ENCODE assay signal across 12 cellular contexts in genomic region chr7:69517985-69518731, GRCh38.
DNase-seq lines count a peak whose midpoint lies in the region; ATAC-seq and TF ChIP-seq lines count a peak whose summit lies in the region.
"Had no signal": no experiment of that assay in that cellular context is flagged by ENCODE, and none has a peak within 500 bp of the region (broad histone marks: within the 10 kb centered on the region; RNA-seq: fewer than 3 reads in every experiment).

No MANE protein-coding gene starts in this region.

- TF ChIP-seq CTCF in dorsolateral prefrontal cortex (IDR thresholded peaks at IDR 0.05 in 54 of 56, conservative IDR thresholded peaks at IDR 0.05 in 2 of 56; ENCODE audit: low read depth in 1 of 56, partially characterized antibody in 56 of 56) (no peak), left ventricle myocardium inferior (IDR thresholded peaks at IDR 0.05; ENCODE audit: borderline replicate concordance) (no peak)

- ATAC-seq in left lobe of liver = peak; percentile 96
- no peak for ATAC-seq in HG02623 (IDR thresholded peaks at IDR 0.05; ENCODE audit: unreplicated experiment)
- no peak for ATAC-seq in HG02763 (IDR thresholded peaks at IDR 0.05; ENCODE audit: unreplicated experiment)
- ATAC-seq: activated CD8-positive, alpha-beta T cell treated with anti-CD3 and anti-CD28 coated beads for 36 hours had no signal

- H3K4me3 ChIP-seq in HUES48 (ENCODE audit: low read depth, low read length) (peak overlapping the region; percentile 15), dorsolateral prefrontal cortex (peak overlapping the region in 20 of 59 donors; percentile 3 to 49 (median 13)), left ventricle myocardium inferior (no peak overlapping the region)
- H3K4me3 ChIP-seq: colonic mucosa had no signal

- H3K27me3 ChIP-seq in HUES48 (ENCODE audit: control insufficient read depth, insufficient read depth, low read length) = no peaks in the 10 kb centered on the region
- no peaks in the 10 kb centered on the region for H3K27me3 ChIP-seq in dorsolateral prefrontal cortex
- H3K27me3 ChIP-seq in left ventricle myocardium inferior (ENCODE audit: low read depth) = no peaks in the 10 kb centered on the region
- H3K27me3 ChIP-seq: colonic mucosa had no signal

- DNase-seq in dorsolateral prefrontal cortex = peak in 9 of 10 donors; percentile 12 to 60 (median 51)
- DNase-seq in left lobe of liver (ENCODE audit: low spot score) = peak; percentile 61
- peak in 37 of 49 donors; percentile 2 to 66 (median 23) for DNase-seq in substantia nigra (lab: John Stamatoyannopoulos, UW)
- DNase-seq in OCI-M1 (lab: John Stamatoyannopoulos, UW) = no peak
- DNase-seq in left ventricle myocardium inferior = no peak
- DNase-seq: activated CD8-positive, alpha-beta T cell treated with anti-CD3 and anti-CD28 coated beads for 36 hours; colonic mucosa; Karpas-422; NCI-H1417 treated with DMSO at 0.1 percent for 48 hours had no signal

- intact Hi-C loops in dorsolateral prefrontal cortex (cut with DNase I) = no loop called here
- intact Hi-C loops in left ventricle myocardium inferior (cut with micrococcal nuclease) = no loop called here

- H3K27ac ChIP-seq in HUES48 (ENCODE audit: low read depth, low read length) (peak overlapping the region; percentile 81), dorsolateral prefrontal cortex (peak overlapping the region in 27 of 59 donors; percentile 7 to 62 (median 33)), substantia nigra (ENCODE audit: low read depth, low read length, poor library complexity, severe bottlenecking) (no peak overlapping the region), left ventricle myocardium inferior (replicated peaks) (no peak overlapping the region)
- H3K27ac ChIP-seq: colonic mucosa had no signal

- H3K36me3 ChIP-seq in HUES48 (ENCODE audit: control insufficient read depth, insufficient read depth, low read length) (no peaks in the 10 kb centered on the region), left ventricle myocardium inferior (no peaks in the 10 kb centered on the region)
- H3K36me3 ChIP-seq: colonic mucosa had no signal

- no peaks in the 10 kb centered on the region for H3K9me3 ChIP-seq in HUES48 (ENCODE audit: control insufficient read depth, insufficient read depth, low read length)
- no peaks in the 10 kb centered on the region for H3K9me3 ChIP-seq in left ventricle myocardium inferior (replicated peaks)
- H3K9me3 ChIP-seq: colonic mucosa had no signal

- no peak overlapping the region for H3K9ac ChIP-seq in HUES48 (ENCODE audit: low read depth, low read length)

- H3K4me1 ChIP-seq in HUES48 (ENCODE audit: control insufficient read depth, insufficient read depth, low read length) (peaks cover 23% of the 10 kb centered on the region), left ventricle myocardium inferior (peaks cover 11% of the 10 kb centered on the region)
- H3K4me1 ChIP-seq: colonic mucosa had no signal

Comparison
In these comparisons a context has a peak if more than half of its experiments do, and no peak if none do; other contexts are left out.
1. DNase-seq: peak in dorsolateral prefrontal cortex (9 of 10), left lobe of liver (single experiment) and substantia nigra (37 of 49); none in OCI-M1 (single experiment) and left ventricle myocardium inferior (single experiment).